Comparison of ENCODE assay signal across 1 cellular context in genomic region chr4:85884251-85884650, GRCh38.
TF ChIP-seq lines count a peak whose summit lies in the region.

No MANE protein-coding gene starts in this region.

TF ChIP-seq in H1, 55 proteins besides CTCF, POLR2A, EP300 and RAD21:
- TF ChIP-seq CBX5 (IDR thresholded peaks at IDR 0.05; ENCODE audit: low read depth, low read length): no peak
- TF ChIP-seq SUZ12 (IDR thresholded peaks at IDR 0.05; ENCODE audit: low read length): no peak
- no peak for TF ChIP-seq SAP30 (IDR thresholded peaks at IDR 0.05; ENCODE audit: insufficient read depth, insufficient replicate concordance, low read length)
- no peak for TF ChIP-seq PHF8 (conservative IDR thresholded peaks at IDR 0.05; ENCODE audit: low read depth, low read length)
- TF ChIP-seq TEAD4 (IDR thresholded peaks at IDR 0.05; ENCODE audit: low read depth, low read length): no peak
- no peak for TF ChIP-seq JUND (IDR thresholded peaks at IDR 0.05; ENCODE audit: low read length)
- no peak for TF ChIP-seq BRCA1 (IDR thresholded peaks at IDR 0.05; ENCODE audit: low read depth, low read length)
- TF ChIP-seq EZH2 (IDR thresholded peaks at IDR 0.05; ENCODE audit: low read depth, low read length, severe bottlenecking): no peak
- TF ChIP-seq CEBPB (IDR thresholded peaks at IDR 0.05; ENCODE audit: low read depth, low read length): no peak
- TF ChIP-seq JUN (IDR thresholded peaks at IDR 0.05; ENCODE audit: low read depth, low read length): no peak
- TF ChIP-seq YY1 (IDR thresholded peaks at IDR 0.05; ENCODE audit: low read depth, low read length): no peak
- TF ChIP-seq GTF2F1 (IDR thresholded peaks at IDR 0.05; ENCODE audit: borderline replicate concordance, low read depth, low read length): no peak
- no peak for TF ChIP-seq ZNF274 (IDR thresholded peaks at IDR 0.05; ENCODE audit: borderline replicate concordance, extremely low read depth, low read length)
- TF ChIP-seq RXRA (IDR thresholded peaks at IDR 0.05; ENCODE audit: insufficient read depth, low read depth, low read length): no peak
- no peak for TF ChIP-seq MAFK (IDR thresholded peaks at IDR 0.05; ENCODE audit: low read depth, low read length)
TF ChIP-seq in H1: peak in this region for 0.
